In genomic region chr1:64743954-64744491, GRCh38 we compare ENCODE assay signal across 8 cellular contexts. TPM values are rescaled to one million over a fixed set of nuclear protein-coding genes. Genes with fewer than 3 reads are reported as not detected.
DNase-seq lines count a peak whose midpoint lies in the region; ATAC-seq and TF ChIP-seq lines count a peak whose summit lies in the region.

No MANE protein-coding gene starts in this region.

- no peak for DNase-seq in activated T-cell treated with anti-CD3 and anti-CD28 coated beads, Interleukin-2, amount 50 U/mL, for 24 hours
- DNase-seq in activated T-cell treated with anti-CD3 and anti-CD28 coated beads, Interleukin-2, amount 50 U/mL, for 1 hour: no peak
- DNase-seq in activated T-helper 2 cell treated with anti-CD3 and anti-CD28 coated beads, Interferon-gamma antibody, Interleukin-2, Interleukin-4, amounts not matched to agents 10 μg/mL and 5 μg/mL and 100 μg/mL, durations not matched to agents 14 hours and 24 hours and 36 hours (ENCODE audit: low spot score): no peak
- DNase-seq in immature natural killer cell: peak in 1 of 3 donors; percentile 1
- DNase-seq in thoracic aorta (ENCODE audit: low spot score): no peak
- no peak for DNase-seq in NCI-H128 (lab: John Stamatoyannopoulos, UW; ENCODE audit: unreplicated experiment)
- DNase-seq in UCSD-AML1 (lab: John Stamatoyannopoulos, UW; ENCODE audit: unreplicated experiment): no peak

- ATAC-seq in thoracic aorta (ENCODE audit: insufficient number of reproducible peaks, low FRiP score, low read depth): no peak
- ATAC-seq in GM21515 (IDR thresholded peaks at IDR 0.05; ENCODE audit: unreplicated experiment): no peak

- H3K36me3 Mint-ChIP-seq in activated T-cell treated with anti-CD3 and anti-CD28 coated beads, Interleukin-2, amount 50 U/mL, for 24 hours (ENCODE audit: low read depth): no peaks in the 10 kb centered on the region
- H3K36me3 Mint-ChIP-seq in activated T-helper 2 cell treated with anti-CD3 and anti-CD28 coated beads, Interferon-gamma antibody, Interleukin-2, Interleukin-4, amounts not matched to agents 10 μg/mL and 5 μg/mL and 100 μg/mL, durations not matched to agents 14 hours and 24 hours and 36 hours (ENCODE audit: low read depth): no peaks in the 10 kb centered on the region
- H3K36me3 Mint-ChIP-seq in immature natural killer cell: no peaks in the 10 kb centered on the region

- no peaks in the 10 kb centered on the region for H3K9me3 ChIP-seq in thoracic aorta

- H3K4me3 Mint-ChIP-seq in activated T-cell treated with anti-CD3 and anti-CD28 coated beads, Interleukin-2, amount 50 U/mL, for 24 hours: peak overlapping the region; percentile 79
- H3K4me3 Mint-ChIP-seq in activated T-helper 2 cell treated with anti-CD3 and anti-CD28 coated beads, Interferon-gamma antibody, Interleukin-2, Interleukin-4, amounts not matched to agents 10 μg/mL and 5 μg/mL and 100 μg/mL, durations not matched to agents 14 hours and 24 hours and 36 hours (ENCODE audit: low read depth): peak overlapping the region; percentile 78
- peak overlapping the region; percentile 72 to 88 (median 84) for H3K4me3 Mint-ChIP-seq in immature natural killer cell

- TF ChIP-seq CTCF in thoracic aorta (IDR thresholded peaks at IDR 0.05): no peak

- H3K4me3 ChIP-seq in thoracic aorta: peak overlapping the region; percentile 79

- H3K27ac ChIP-seq in thoracic aorta: peak overlapping the region; percentile 74 to 83

- H3K4me1 Mint-ChIP-seq in activated T-cell treated with anti-CD3 and anti-CD28 coated beads, Interleukin-2, amount 50 U/mL, for 24 hours (ENCODE audit: low read depth): peaks cover 18% of the 10 kb centered on the region
- H3K4me1 Mint-ChIP-seq in activated T-helper 2 cell treated with anti-CD3 and anti-CD28 coated beads, Interferon-gamma antibody, Interleukin-2, Interleukin-4, amounts not matched to agents 10 μg/mL and 5 μg/mL and 100 μg/mL, durations not matched to agents 14 hours and 24 hours and 36 hours (ENCODE audit: low read depth): peaks cover 7% of the 10 kb centered on the region
- peaks cover 14 to 20% of the 10 kb centered on the region in 2 donors for H3K4me1 Mint-ChIP-seq in immature natural killer cell

- intact Hi-C loops in activated T-helper 2 cell treated with anti-CD3 and anti-CD28 coated beads, Interferon-gamma antibody, Interleukin-2, Interleukin-4, amounts not matched to agents 10 μg/mL and 5 μg/mL and 100 μg/mL, durations not matched to agents 14 hours and 24 hours and 36 hours (cut with micrococcal nuclease): loop anchor here (2.0 to 10.0 kb wide), 2 partner anchors 81 to 321 kb away; no protein-coding TSS in a partner anchor

- no peaks in the 10 kb centered on the region for H3K36me3 ChIP-seq in thoracic aorta

- H3K27me3 ChIP-seq in thoracic aorta (replicated peaks; ENCODE audit: insufficient read depth): no peaks in the 10 kb centered on the region

- H3K9me3 Mint-ChIP-seq in activated T-cell treated with anti-CD3 and anti-CD28 coated beads, Interleukin-2, amount 50 U/mL, for 24 hours: no peaks in the 10 kb centered on the region
- H3K9me3 Mint-ChIP-seq in activated T-helper 2 cell treated with anti-CD3 and anti-CD28 coated beads, Interferon-gamma antibody, Interleukin-2, Interleukin-4, amounts not matched to agents 10 μg/mL and 5 μg/mL and 100 μg/mL, durations not matched to agents 14 hours and 24 hours and 36 hours: no peaks in the 10 kb centered on the region
- no peaks in the 10 kb centered on the region for H3K9me3 Mint-ChIP-seq in immature natural killer cell

- peaks cover 12 to 31% of the 10 kb centered on the region in 2 donors for H3K4me1 ChIP-seq in thoracic aorta (ENCODE audit: control insufficient read depth in 1 of 2, low read depth in 2 of 2)

- peak overlapping the region; percentile 74 for H3K27ac Mint-ChIP-seq in activated T-cell treated with anti-CD3 and anti-CD28 coated beads, Interleukin-2, amount 50 U/mL, for 24 hours
- no peak overlapping the region for H3K27ac Mint-ChIP-seq in activated T-helper 2 cell treated with anti-CD3 and anti-CD28 coated beads, Interferon-gamma antibody, Interleukin-2, Interleukin-4, amounts not matched to agents 10 μg/mL and 5 μg/mL and 100 μg/mL, durations not matched to agents 14 hours and 24 hours and 36 hours
- peak overlapping the region in 2 of 6 donors; percentile 22 to 80 for H3K27ac Mint-ChIP-seq in immature natural killer cell

- H3K27me3 Mint-ChIP-seq in activated T-cell treated with anti-CD3 and anti-CD28 coated beads, Interleukin-2, amount 50 U/mL, for 24 hours: peaks cover 11% of the 10 kb centered on the region
- peaks cover 38% of the 10 kb centered on the region for H3K27me3 Mint-ChIP-seq in activated T-helper 2 cell treated with anti-CD3 and anti-CD28 coated beads, Interferon-gamma antibody, Interleukin-2, Interleukin-4, amounts not matched to agents 10 μg/mL and 5 μg/mL and 100 μg/mL, durations not matched to agents 14 hours and 24 hours and 36 hours (ENCODE audit: low read depth)
- peaks cover 0 to 11% (median 10%) of the 10 kb centered on the region in 3 donors for H3K27me3 Mint-ChIP-seq in immature natural killer cell (ENCODE audit: low read depth in 3 of 3)

RNA-seq across cellular contexts. Expression of gene RAVER2, which starts 0.9 kb away (rescaled TPM):
- 0.55 and 0.83 TPM in 2 replicates for total RNA-seq in activated T-helper 2 cell treated with anti-CD3 and anti-CD28 coated beads, Interferon-gamma antibody, Interleukin-2, Interleukin-4, amounts not matched to agents 10 μg/mL and 5 μg/mL and 100 μg/mL, durations not matched to agents 14 hours and 24 hours and 36 hours
- 1 to 10 TPM; 1.1 to 1.8 (median 1.4) TPM for polyA plus RNA-seq in immature natural killer cell
- 10 to 100 TPM; 17.2 to 18.3 TPM for total RNA-seq in thoracic aorta
